In genomic region chr4:57640391-57641100, GRCh38 we compare ENCODE assay signal across 1 cellular context.
TF ChIP-seq lines count a peak whose summit lies in the region.

No MANE protein-coding gene starts in this region.

TF ChIP-seq in WTC11, 78 proteins besides CTCF, POLR2A, EP300 and RAD21 (continued from another document):
- TF ChIP-seq ZNF121 (CRISPR knock-in tag; IDR thresholded peaks at IDR 0.05): no peak
- TF ChIP-seq ATF1 (CRISPR knock-in tag; IDR thresholded peaks at IDR 0.05): no peak
- TF ChIP-seq USF2 (CRISPR knock-in tag; IDR thresholded peaks at IDR 0.05): no peak
- TF ChIP-seq E2F1 (CRISPR knock-in tag; IDR thresholded peaks at IDR 0.05): no peak
